4 cellular contexts compared by ENCODE assay signal in the genomic region with DNA sequence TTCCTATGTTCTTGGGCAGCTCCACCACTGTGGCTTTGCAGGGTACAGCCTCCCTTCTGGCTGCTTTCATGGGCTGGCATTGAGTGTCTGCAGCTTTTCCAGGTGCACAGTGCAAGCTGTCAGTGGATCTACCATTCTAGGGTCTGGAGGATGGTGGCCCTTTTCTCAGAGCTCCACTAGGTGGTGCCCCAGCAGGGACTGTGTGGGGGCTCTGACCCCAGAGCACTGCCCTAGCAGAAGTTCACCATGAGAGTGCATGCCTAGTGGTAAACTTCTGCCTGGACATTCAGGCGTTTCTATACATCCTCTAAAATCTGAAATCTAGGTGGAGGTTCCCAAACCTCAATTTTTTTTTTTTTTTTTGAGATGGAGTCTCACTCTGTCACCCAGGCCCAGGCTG. TPM values are rescaled to one million over a fixed set of nuclear protein-coding genes. Genes with fewer than 3 reads are reported as not detected.
"Had no signal": no experiment of that assay in that cellular context is flagged by ENCODE, and none has a peak within 500 bp of the region (broad histone marks: within the 10 kb centered on the region; RNA-seq: fewer than 3 reads in every experiment).

No MANE protein-coding gene starts in this region.

RNA-seq across cellular contexts. Expression of a gene that starts 13.6 kb away (rescaled TPM):
- total RNA-seq: activated CD8-positive, alpha-beta memory T cell treated with anti-CD3 and anti-CD28 coated beads for 36 hours; adrenal gland; lung; renal cortical epithelial cell had no signal

RNA-seq across cellular contexts. Expression of a gene that starts 25.3 kb away (rescaled TPM):
- total RNA-seq: activated CD8-positive, alpha-beta memory T cell treated with anti-CD3 and anti-CD28 coated beads for 36 hours; adrenal gland had no signal
- polyA plus RNA-seq: adrenal gland had no signal
